9 cellular contexts compared by ENCODE assay signal in genomic region chr1:145782166-145783099, GRCh38. TPM values are rescaled to one million over a fixed set of nuclear protein-coding genes. Genes with fewer than 3 reads are reported as not detected.
DNase-seq lines count a peak whose midpoint lies in the region; ATAC-seq, FAIRE-seq and TF ChIP-seq lines count a peak whose summit lies in the region.
"Had no signal": no experiment of that assay in that cellular context is flagged by ENCODE, and none has a peak within 500 bp of the region (broad histone marks: within the 10 kb centered on the region; RNA-seq: fewer than 3 reads in every experiment).

No MANE protein-coding gene starts in this region.

- peak overlapping the region; percentile 18; the same call in 1 of the 2 replicates for H3K9ac ChIP-seq in PC-3 (ENCODE audit: low read length)
- no peak overlapping the region for H3K9ac ChIP-seq in kidney (ENCODE audit: low read length in 2 of 2)

- H3K9me3 Mint-ChIP-seq in glutamatergic neuron (ENCODE audit: unreplicated experiment) = no peaks in the 10 kb centered on the region

- no peaks in the 10 kb centered on the region for H3K27me3 Mint-ChIP-seq in glutamatergic neuron (ENCODE audit: unreplicated experiment)

- H3K9me2 ChIP-seq in PC-3 (replicated peaks; ENCODE audit: low read length) (no peaks in the 10 kb centered on the region), OCI-LY7 (ENCODE audit: insufficient read depth, low read length) (no peaks in the 10 kb centered on the region)

- intact Hi-C loops in PC-3 (cut with micrococcal nuclease) = loop anchor here (1.0 kb wide), 2 partner anchors 42 kb away; partner anchors contain the start of genes POLR3C and RNF115
- intact Hi-C loops in OCI-LY7 (cut with micrococcal nuclease; ENCODE audit: unreplicated experiment) = no loop called here
- intact Hi-C loops in kidney (cut with DNase I) = no loop called here

- H3F3A ChIP-seq in PC-3 (ENCODE audit: low read length, unreplicated experiment) = peaks cover 3% of the 10 kb centered on the region

- BruUV-seq in PC-3 (replicated peaks; lab: Mats Ljungman, UMichigan) (TSS peak; percentile 73), OCI-LY7 (replicated peaks; lab: Mats Ljungman, UMichigan) (no TSS peak)

- ATAC-seq in PC-3 = peak; percentile 86

- no peak for FAIRE-seq in kidney (lab: Jason Lieb, UNC)

- H4K20me1 ChIP-seq in PC-3 (ENCODE audit: low read length) = no peaks in the 10 kb centered on the region
- peaks cover 3% of the 10 kb centered on the region for H4K20me1 ChIP-seq in osteoblast (ENCODE audit: insufficient read depth, low read length)
- H4K20me1 ChIP-seq in OCI-LY7 (ENCODE audit: insufficient read depth, low read length) = no peaks in the 10 kb centered on the region

- H3K4me3 Mint-ChIP-seq in glutamatergic neuron (ENCODE audit: unreplicated experiment) = no peak overlapping the region

- H3K27ac Mint-ChIP-seq in glutamatergic neuron (ENCODE audit: unreplicated experiment) = no peak overlapping the region

- no peak for TF ChIP-seq CTCF in BJ (IDR thresholded peaks at IDR 0.05; ENCODE audit: insufficient read depth, low read depth, low read length)
- no peak for TF ChIP-seq CTCF in PC-3 (conservative IDR thresholded peaks at IDR 0.05; ENCODE audit: low read depth, low read length)
- TF ChIP-seq CTCF in osteoblast (IDR thresholded peaks at IDR 0.05; ENCODE audit: extremely low read depth, low read depth, low read length) = no peak
- no peak for TF ChIP-seq CTCF in OCI-LY7 (conservative IDR thresholded peaks at IDR 0.05; ENCODE audit: low read length)
- no peak for TF ChIP-seq CTCF in kidney (IDR thresholded peaks at IDR 0.05; ENCODE audit: borderline replicate concordance, extremely low read depth, insufficient read depth)
- TF ChIP-seq CTCF in glutamatergic neuron (IDR thresholded peaks at IDR 0.05; ENCODE audit: partially characterized antibody, unreplicated experiment) = no peak

- H3K4me3 ChIP-seq in BJ (ENCODE audit: low read depth, low read length) = no peak overlapping the region
- H3K4me3 ChIP-seq in PC-3 (ENCODE audit: low read length) = no peak overlapping the region
- no peak overlapping the region for H3K4me3 ChIP-seq in osteoblast (ENCODE audit: insufficient read depth, low read length)
- no peak overlapping the region for H3K4me3 ChIP-seq in OCI-LY7 (ENCODE audit: low read depth, low read length, poor library complexity, severe bottlenecking)
- H3K4me3 ChIP-seq in kidney (ENCODE audit: low read length in 2 of 2) = no peak overlapping the region

- no peaks in the 10 kb centered on the region for H3K27me3 ChIP-seq in BJ (ENCODE audit: control insufficient read depth, insufficient read depth, low read length)
- no peaks in the 10 kb centered on the region for H3K27me3 ChIP-seq in PC-3 (ENCODE audit: low read length)
- no peaks in the 10 kb centered on the region for H3K27me3 ChIP-seq in osteoblast (ENCODE audit: insufficient read depth, low read length)

- no peaks in the 10 kb centered on the region for H3K9me3 ChIP-seq in PC-3 (ENCODE audit: low read length)
- no peaks in the 10 kb centered on the region for H3K9me3 ChIP-seq in osteoblast (ENCODE audit: low read depth, low read length)
- no peaks in the 10 kb centered on the region for H3K9me3 ChIP-seq in OCI-LY7 (ENCODE audit: low read length)
- no peaks in the 10 kb centered on the region for H3K9me3 ChIP-seq in kidney (ENCODE audit: control insufficient read depth in 1 of 2, low read length in 2 of 2)

- H3K36me3 ChIP-seq in BJ (ENCODE audit: control insufficient read depth, insufficient read depth, low read length) (0 out of 2 replicates have a peak, but pooled peaks cover 1% of the 10 kb centered on the region), PC-3 (ENCODE audit: low read depth, low read length) (no peaks in the 10 kb centered on the region; the same call in 1 of the 2 replicates), osteoblast (ENCODE audit: insufficient read depth, low read length) (peaks cover 12% of the 10 kb centered on the region), OCI-LY7 (ENCODE audit: insufficient read depth, low read length) (peaks cover 34% of the 10 kb centered on the region), kidney (ENCODE audit: control insufficient read depth in 1 of 2, insufficient read depth in 2 of 2, low read length in 2 of 2) (no peaks in the 10 kb centered on the region)

- DNase-seq in BJ (ENCODE audit: low read depth) = peak; percentile 81
- peak; percentile 97 for DNase-seq in PC-3
- DNase-seq in epithelial cell of prostate (ENCODE audit: low read depth, low spot score) = peak; percentile 84
- peak; percentile 22 for DNase-seq in osteoblast (ENCODE audit: insufficient read length, low spot score, missing footprints)
- no peak for DNase-seq in OCI-LY7 (ENCODE audit: low spot score)
- no peak for DNase-seq in stimulated activated naive CD4-positive, alpha-beta T cell treated with Interleukin-2 at 50 U/mL for 16 hours (lab: John Stamatoyannopoulos, UW)
- DNase-seq in kidney = no peak
- DNase-seq in glutamatergic neuron = no peak
- DNase-seq: NCI-H510A treated with DMSO at 0.1 percent for 48 hours had no signal

- H3K4me2 ChIP-seq in PC-3 (ENCODE audit: low read length) (peak overlapping the region; percentile 49), osteoblast (ENCODE audit: insufficient read depth, low read length) (peak overlapping the region; percentile 62), OCI-LY7 (ENCODE audit: low read length) (no peak overlapping the region)

- H3K27ac ChIP-seq in PC-3 (ENCODE audit: low read length) = peak overlapping the region; percentile 85
- H3K27ac ChIP-seq in epithelial cell of prostate = peak overlapping the region; percentile 82
- peak overlapping the region; percentile 79 for H3K27ac ChIP-seq in osteoblast (ENCODE audit: low read depth, low read length)
- H3K27ac ChIP-seq in OCI-LY7 (ENCODE audit: low read depth, low read length, poor library complexity, severe bottlenecking) = no peak overlapping the region
- no peak overlapping the region for H3K27ac ChIP-seq in kidney (ENCODE audit: low read depth in 2 of 2, low read length in 2 of 2)

- CTCF ChIA-PET in BJ (lab: Yijun Ruan, JAX) (interaction anchor here (1.4 kb wide), 1 partner anchor 9 kb away, joined by 3 read pairs; no protein-coding TSS in a partner anchor), PC-3 (lab: Charles Lee) (interaction anchor here (0.6 to 0.7 kb wide), 2 partner anchors 22 to 41 kb away, joined by 3 read pairs; partner anchors contain the start of genes POLR3C and RNF115), OCI-LY7 (lab: Charles Lee; ENCODE audit: unreplicated experiment) (no interaction called here)

- H3K36me3 Mint-ChIP-seq in glutamatergic neuron (ENCODE audit: unreplicated experiment) = no peaks in the 10 kb centered on the region

- peaks cover 3% of the 10 kb centered on the region for H3K4me1 Mint-ChIP-seq in glutamatergic neuron (ENCODE audit: low read depth, unreplicated experiment)

- peaks cover 15% of the 10 kb centered on the region for H3K79me2 ChIP-seq in PC-3 (ENCODE audit: low read length)
- H3K79me2 ChIP-seq in osteoblast (ENCODE audit: insufficient read depth, low read length) = peaks cover 46% of the 10 kb centered on the region
- H3K79me2 ChIP-seq in OCI-LY7 (ENCODE audit: insufficient read depth, low read depth, low read length) = no peaks in the 10 kb centered on the region

- POLR2A ChIA-PET in BJ (lab: Charles Lee) = interaction anchor here (0.6 kb wide), 1 partner anchor 77 kb away, joined by 4 read pairs; no protein-coding TSS in a partner anchor
- POLR2A ChIA-PET in PC-3 (lab: Charles Lee; ENCODE audit: unreplicated experiment) = interaction anchor here (0.6 to 0.7 kb wide), 2 partner anchors 31 to 42 kb away, joined by 3 to 4 read pairs; no protein-coding TSS in a partner anchor
- POLR2A ChIA-PET in OCI-LY7 (lab: Charles Lee) = interaction anchor here (0.8 to 2.2 kb wide), 2 partner anchors 12 to 13 kb away, joined by 4 to 7 read pairs; no protein-coding TSS in a partner anchor

- H2AFZ ChIP-seq in PC-3 (ENCODE audit: low read length) = no peak overlapping the region
- H2AFZ ChIP-seq in osteoblast (ENCODE audit: low read length) = no peak overlapping the region
- H2AFZ ChIP-seq in OCI-LY7 (ENCODE audit: low read length) = no peak overlapping the region

- H3K4me1 ChIP-seq in PC-3 (ENCODE audit: insufficient read depth, low read length) = peaks cover 40% of the 10 kb centered on the region
- H3K4me1 ChIP-seq in osteoblast (ENCODE audit: insufficient read depth, low read length) = peaks cover 9% of the 10 kb centered on the region
- H3K4me1 ChIP-seq in OCI-LY7 (ENCODE audit: insufficient read depth, low read length, poor library complexity, severe bottlenecking) = no peaks in the 10 kb centered on the region
- peaks cover 0 to 4% of the 10 kb centered on the region in 2 donors for H3K4me1 ChIP-seq in kidney (ENCODE audit: control insufficient read depth in 1 of 2, insufficient read depth in 1 of 2, low read depth in 1 of 2, low read length in 2 of 2)

RNA-seq across cellular contexts. Expression of gene RNF115, which starts 41.5 kb away (rescaled TPM):
- polyA plus RNA-seq in BJ (2011; rRNA removed) = 13.4 and 18.3 TPM in 2 replicates
- 8.2 and 9.1 TPM in 2 replicates for polyA minus RNA-seq in BJ (2011; rRNA and poly(A)+ RNA removed)
- total RNA-seq in PC-3 (2014; rRNA removed) = 15.2 and 15.9 TPM in 2 replicates
- 23.2 and 25.6 TPM in 2 replicates for total RNA-seq in osteoblast
- total RNA-seq in OCI-LY7 (2014; rRNA removed; shearing (Covaris generic)) = 14.7 and 14.8 TPM in 2 replicates
- total RNA-seq in OCI-LY7 (2022) = 23.9 and 24.0 TPM in 2 replicates
- total RNA-seq in kidney = 18.0 TPM
- 12.3 TPM for polyA plus RNA-seq in kidney (ENCODE audit: insufficient read depth, low read depth, low replicate concordance)
- 20.5 TPM for total RNA-seq in glutamatergic neuron (ENCODE audit: unreplicated experiment)

RNA-seq across cellular contexts. Expression of gene POLR3C, which starts 41.6 kb away (rescaled TPM):
- polyA plus RNA-seq in BJ (2011; rRNA removed) (56.7 and 58.5 TPM in 2 replicates), kidney (ENCODE audit: insufficient read depth, low read depth, low replicate concordance) (16.1 TPM)
- polyA minus RNA-seq in BJ (2011; rRNA and poly(A)+ RNA removed) = 35.8 and 54.9 TPM in 2 replicates
- total RNA-seq in PC-3 (2014; rRNA removed) (35.8 and 41.5 TPM in 2 replicates), osteoblast (54.3 and 63.1 TPM in 2 replicates), OCI-LY7 (2022) (78.8 and 80.0 TPM in 2 replicates), kidney (30.0 TPM), glutamatergic neuron (ENCODE audit: unreplicated experiment) (43.4 TPM)
- 48.9 and 57.1 TPM in 2 replicates for total RNA-seq in OCI-LY7 (2014; rRNA removed; shearing (Covaris generic))

Comparison
In these comparisons a context has a peak if more than half of its experiments do, and no peak if none do; other contexts are left out.
1. DNase-seq: peak in BJ (single experiment), PC-3 (single experiment), epithelial cell of prostate (single experiment) and osteoblast (single experiment); none in OCI-LY7 (single experiment), stimulated activated naive CD4-positive, alpha-beta T cell treated with Interleukin-2 at 50 U/mL for 16 hours (single experiment), kidney (single experiment) and glutamatergic neuron (single experiment).
2. H3K27ac ChIP-seq: peak in PC-3 (single experiment), epithelial cell of prostate (single experiment) and osteoblast (single experiment); none in OCI-LY7 (single experiment) and kidney (0 of 2).